Comparison of ENCODE assay signal across 8 cellular contexts in genomic region chr17:51029568-51030463, GRCh38.
DNase-seq lines count a peak whose midpoint lies in the region; ATAC-seq and TF ChIP-seq lines count a peak whose summit lies in the region.

No MANE protein-coding gene starts in this region.

- no peaks in the 10 kb centered on the region for H4K20me1 ChIP-seq in GM23248 (ENCODE audit: insufficient read depth)

- peak overlapping the region; percentile 61 for H3K9ac ChIP-seq in GM23248

- H3K9me3 Mint-ChIP-seq in memory B cell = no peaks in the 10 kb centered on the region

- DNase-seq in ACHN = peak; percentile 71
- peak; percentile 60 for DNase-seq in GM23248
- no peak for DNase-seq in adrenal gland
- no peak for DNase-seq in memory B cell (ENCODE audit: low spot score in 2 of 2)
- DNase-seq in amniotic stem cell (lab: John Stamatoyannopoulos, UW) = no peak
- no peak for DNase-seq in NCI-H2171 treated with DMSO at 0.1 percent for 48 hours (lab: John Stamatoyannopoulos, UW)
- no peak for DNase-seq in HT-29 (ENCODE audit: low spot score)
- no peak for DNase-seq in NCI-H345 treated with DMSO at 0.1 percent for 48 hours (lab: John Stamatoyannopoulos, UW; ENCODE audit: unreplicated experiment)

- peak overlapping the region; percentile 85 for H3K27ac Mint-ChIP-seq in memory B cell

- peak; percentile 64 for ATAC-seq in memory B cell (ENCODE audit: low read depth)

- H3K4me1 ChIP-seq in GM23248 (ENCODE audit: insufficient read depth) (peaks cover 21% of the 10 kb centered on the region), adrenal gland (replicated peaks in 1 of 2) (peaks cover 10 to 14% of the 10 kb centered on the region in 2 donors)

- H3K79me2 ChIP-seq in GM23248 (ENCODE audit: insufficient read depth) = peaks cover 76% of the 10 kb centered on the region

- no peaks in the 10 kb centered on the region for H3K36me3 ChIP-seq in GM23248 (ENCODE audit: low read depth)
- H3K36me3 ChIP-seq in adrenal gland (replicated peaks in 1 of 2) = no peaks in the 10 kb centered on the region

- peaks cover 14% of the 10 kb centered on the region for H3F3A ChIP-seq in GM23248 (ENCODE audit: insufficient read depth)

- intact Hi-C loops in adrenal gland (cut with DNase I) = no loop called here

- no peak for TF ChIP-seq CTCF in adrenal gland (IDR thresholded peaks at IDR 0.05)

- peak overlapping the region; percentile 62 for H3K4me3 ChIP-seq in GM23248
- H3K4me3 ChIP-seq in adrenal gland = peak overlapping the region in 2 of 4 donors; percentile 10 to 44

- H3K4me1 Mint-ChIP-seq in memory B cell = peaks cover 16% of the 10 kb centered on the region

- no peaks in the 10 kb centered on the region for H3K27me3 Mint-ChIP-seq in memory B cell

- no peak for TF ChIP-seq POLR2A in adrenal gland (IDR thresholded peaks at IDR 0.05)

- H2AFZ ChIP-seq in GM23248 = peak overlapping the region; percentile 47

- no peak overlapping the region for H3K4me3 Mint-ChIP-seq in memory B cell

- H3K27me3 ChIP-seq in GM23248 (replicated peaks; ENCODE audit: insufficient read depth) (no peaks in the 10 kb centered on the region), adrenal gland (no peaks in the 10 kb centered on the region)

- peaks cover 3% of the 10 kb centered on the region for H3K36me3 Mint-ChIP-seq in memory B cell

- H3K27ac ChIP-seq in GM23248 = peak overlapping the region; percentile 55
- peak overlapping the region; percentile 56 to 80 (median 75) for H3K27ac ChIP-seq in adrenal gland

- in situ Hi-C loops in ACHN (cut with HindIII; ENCODE audit: low pct_ligation_motif_present, low pct_unique_long_range_greater_than_20kb, low sequenced_read_pairs) (no loop called here), GM23248 (cut with MboI) (no loop called here)

- H3K9me2 ChIP-seq in GM23248 (ENCODE audit: insufficient read depth) = no peaks in the 10 kb centered on the region

- 44% methylated on average over 3 of the region's 3 CpGs for WGBS in GM23248 (ENCODE audit: low coverage in 1 of 2, low lambda C conversion rate in 2 of 2, missing lambda C conversion rate in 2 of 2), 2 experiments
- 14 to 18% (median 16%) methylated on average over 3 of the region's 3 CpGs for WGBS in adrenal gland, 4 donors

- peak overlapping the region; percentile 68 for H3K4me2 ChIP-seq in GM23248 (ENCODE audit: unreplicated experiment)

- H3K9me3 ChIP-seq in GM23248 (ENCODE audit: low read depth) (no peaks in the 10 kb centered on the region), adrenal gland (replicated peaks in 1 of 3) (no peaks in the 10 kb centered on the region)

Comparison
In these comparisons a context has a peak if more than half of its experiments do, and no peak if none do; other contexts are left out.
1. DNase-seq: peak in ACHN (single experiment) and GM23248 (single experiment); none in adrenal gland (0 of 7), memory B cell (0 of 2), amniotic stem cell (single experiment), NCI-H2171 treated with DMSO at 0.1 percent for 48 hours (single experiment), HT-29 (single experiment) and NCI-H345 treated with DMSO at 0.1 percent for 48 hours (single experiment).